ENCODE assay signal across 8 cellular contexts in the genomic region with DNA sequence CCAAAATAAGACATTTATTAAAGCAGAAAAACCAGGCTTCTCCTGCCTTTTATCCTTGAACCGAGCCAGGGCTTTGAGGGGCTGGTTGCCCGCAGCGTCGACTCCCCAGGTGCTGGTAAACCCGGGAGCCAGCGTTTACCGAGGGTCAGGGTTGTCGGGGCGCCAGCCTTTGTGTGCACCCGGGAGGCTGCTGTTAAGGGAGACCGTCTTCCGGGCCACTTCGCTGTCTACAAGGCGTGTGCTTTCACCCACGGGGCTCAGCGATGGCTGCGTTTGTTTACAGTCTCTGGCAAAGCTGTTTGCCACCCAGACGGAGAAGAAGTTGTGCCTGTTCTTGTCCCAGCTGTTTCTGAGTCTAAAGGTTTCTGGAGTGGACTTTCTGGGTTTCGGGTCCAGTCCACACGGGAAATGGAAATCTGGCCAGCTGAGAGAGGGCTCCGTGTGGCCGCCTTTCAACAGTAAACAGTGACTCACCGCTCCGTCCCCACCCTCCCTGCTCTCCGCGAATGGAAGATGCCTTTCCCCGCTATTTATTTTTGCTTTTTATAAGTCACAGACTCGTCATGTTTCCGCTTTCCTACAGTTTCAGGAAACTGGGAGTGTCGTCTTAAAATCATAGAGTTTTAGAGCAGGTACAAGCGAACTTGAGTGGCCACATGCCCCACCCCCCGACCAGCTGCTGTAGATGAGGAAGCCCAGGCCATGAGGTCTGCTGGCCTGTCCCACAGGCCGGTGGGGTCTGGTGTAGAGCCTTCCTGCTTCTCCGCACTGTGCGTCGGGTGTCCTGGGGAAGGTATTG. TPM values are rescaled to one million over a fixed set of nuclear protein-coding genes. Genes with fewer than 3 reads are reported as not detected.
DNase-seq lines count a peak whose midpoint lies in the region; ATAC-seq and TF ChIP-seq lines count a peak whose summit lies in the region.

No MANE protein-coding gene starts in this region.

- intact Hi-C loops in dendritic cell treated with granulocyte-macrophage colony-stimulating factor and Interleukin-4, amounts not matched to agents 40 ng/mL and 50 ng/mL, for 4 days (cut with micrococcal nuclease) = loop anchor here (1.0 to 2.0 kb wide), 2 partner anchors 28 to 37 kb away; a partner anchor contains a TSS

- peaks cover 52% of the 10 kb centered on the region for H3K36me3 Mint-ChIP-seq in dendritic cell treated with granulocyte-macrophage colony-stimulating factor and Interleukin-4, amounts not matched to agents 40 ng/mL and 50 ng/mL, for 4 days (ENCODE audit: low read depth)

- H3K4me3 ChIP-seq in Karpas-422 (ENCODE audit: low read length) = peak overlapping the region; percentile 94

- peak overlapping the region; percentile 96 for H3K4me2 ChIP-seq in Karpas-422 (ENCODE audit: low read depth, low read length, poor library complexity, severe bottlenecking)

- DNase-seq in Karpas-422 (peak; percentile 52), medulla oblongata (ENCODE audit: extremely low spot score) (peak; percentile 54), NCI-H1930 (lab: John Stamatoyannopoulos, UW) (no peak)
- DNase-seq in activated CD4-positive, alpha-beta T cell treated with anti-CD3 and anti-CD28 coated beads for 48 hours = peak; percentile 69
- DNase-seq in stimulated activated CD8-positive, alpha-beta memory T cell treated with anti-CD3 and anti-CD28 coated beads, Interleukin-12 subunit alpha, Interleukin-12 subunit beta, amount 100 ng/mL, for 4 hours (ENCODE audit: low read depth) = peak; percentile 39

- H3K4me3 Mint-ChIP-seq in dendritic cell treated with granulocyte-macrophage colony-stimulating factor and Interleukin-4, amounts not matched to agents 40 ng/mL and 50 ng/mL, for 4 days = peak overlapping the region; percentile 84

- H4K20me1 ChIP-seq in Karpas-422 (ENCODE audit: insufficient read depth, low read depth, low read length) = peaks cover 37% of the 10 kb centered on the region

- H3K27ac Mint-ChIP-seq in dendritic cell treated with granulocyte-macrophage colony-stimulating factor and Interleukin-4, amounts not matched to agents 40 ng/mL and 50 ng/mL, for 4 days = peak overlapping the region; percentile 95

- no peaks in the 10 kb centered on the region for H3K36me3 ChIP-seq in Karpas-422 (ENCODE audit: insufficient read depth, low read length)

- no peak overlapping the region for H2AFZ ChIP-seq in Karpas-422 (ENCODE audit: low read length)

- no peaks in the 10 kb centered on the region for H3K27me3 Mint-ChIP-seq in dendritic cell treated with granulocyte-macrophage colony-stimulating factor and Interleukin-4, amounts not matched to agents 40 ng/mL and 50 ng/mL, for 4 days

- peaks cover 67% of the 10 kb centered on the region for H3K79me2 ChIP-seq in Karpas-422 (ENCODE audit: low read length)

- H3K9me3 ChIP-seq in Karpas-422 (ENCODE audit: low read length) = no peaks in the 10 kb centered on the region

- H3K27ac ChIP-seq in C4-2B (peak overlapping the region; percentile 89), Karpas-422 (ENCODE audit: low read length) (no peak overlapping the region)

- H3K4me1 Mint-ChIP-seq in dendritic cell treated with granulocyte-macrophage colony-stimulating factor and Interleukin-4, amounts not matched to agents 40 ng/mL and 50 ng/mL, for 4 days (ENCODE audit: low read depth) = peaks cover 57% of the 10 kb centered on the region

- no peaks in the 10 kb centered on the region for H3K9me2 ChIP-seq in Karpas-422 (replicated peaks; ENCODE audit: insufficient read depth, low read length)

- ATAC-seq in HG03159 (IDR thresholded peaks at IDR 0.05; ENCODE audit: unreplicated experiment) = no peak

- peak overlapping the region; percentile 88 for H3K9ac ChIP-seq in Karpas-422 (ENCODE audit: low read length)

- no peaks in the 10 kb centered on the region for H3K9me3 Mint-ChIP-seq in dendritic cell treated with granulocyte-macrophage colony-stimulating factor and Interleukin-4, amounts not matched to agents 40 ng/mL and 50 ng/mL, for 4 days

- no peak for TF ChIP-seq CTCF in C4-2B (conservative IDR thresholded peaks at IDR 0.05)

- H3K27me3 ChIP-seq in Karpas-422 (ENCODE audit: low read length) = no peaks in the 10 kb centered on the region

- peaks cover 20% of the 10 kb centered on the region for H3K4me1 ChIP-seq in Karpas-422 (ENCODE audit: low read length)

RNA-seq across cellular contexts. Expression of a gene that starts 2.2 kb away (rescaled TPM):
- total RNA-seq in Karpas-422 (2014; rRNA removed; shearing (Covaris generic); ENCODE audit: low replicate concordance) = 10.3 and 13.8 TPM in 2 replicates

RNA-seq across cellular contexts. Expression of a gene that starts 23.4 kb away (rescaled TPM):
- not detected in 2 replicates for total RNA-seq in Karpas-422 (2014; rRNA removed; shearing (Covaris generic); ENCODE audit: low replicate concordance)

RNA-seq across cellular contexts. Expression of a gene that starts 28.5 kb away (rescaled TPM):
- total RNA-seq in Karpas-422 (2014; rRNA removed; shearing (Covaris generic); ENCODE audit: low replicate concordance) = 25.7 and 42.1 TPM in 2 replicates

RNA-seq across cellular contexts. Expression of a gene that starts 37.2 kb away (rescaled TPM):
- total RNA-seq in Karpas-422 (2014; rRNA removed; shearing (Covaris generic); ENCODE audit: low replicate concordance) = 29.9 and 70.4 TPM in 2 replicates

Comparison
In these comparisons a context has a peak if more than half of its experiments do, and no peak if none do; other contexts are left out.
1. DNase-seq: peak in Karpas-422 (single experiment), activated CD4-positive, alpha-beta T cell treated with anti-CD3 and anti-CD28 coated beads for 48 hours (single experiment), medulla oblongata (single experiment) and stimulated activated CD8-positive, alpha-beta memory T cell treated with anti-CD3 and anti-CD28 coated beads, Interleukin-12 subunit alpha, Interleukin-12 subunit beta, amount 100 ng/mL, for 4 hours (single experiment); none in NCI-H1930 (0 of 2).